Comparison of ENCODE assay signal across 8 cellular contexts in the genomic region with DNA sequence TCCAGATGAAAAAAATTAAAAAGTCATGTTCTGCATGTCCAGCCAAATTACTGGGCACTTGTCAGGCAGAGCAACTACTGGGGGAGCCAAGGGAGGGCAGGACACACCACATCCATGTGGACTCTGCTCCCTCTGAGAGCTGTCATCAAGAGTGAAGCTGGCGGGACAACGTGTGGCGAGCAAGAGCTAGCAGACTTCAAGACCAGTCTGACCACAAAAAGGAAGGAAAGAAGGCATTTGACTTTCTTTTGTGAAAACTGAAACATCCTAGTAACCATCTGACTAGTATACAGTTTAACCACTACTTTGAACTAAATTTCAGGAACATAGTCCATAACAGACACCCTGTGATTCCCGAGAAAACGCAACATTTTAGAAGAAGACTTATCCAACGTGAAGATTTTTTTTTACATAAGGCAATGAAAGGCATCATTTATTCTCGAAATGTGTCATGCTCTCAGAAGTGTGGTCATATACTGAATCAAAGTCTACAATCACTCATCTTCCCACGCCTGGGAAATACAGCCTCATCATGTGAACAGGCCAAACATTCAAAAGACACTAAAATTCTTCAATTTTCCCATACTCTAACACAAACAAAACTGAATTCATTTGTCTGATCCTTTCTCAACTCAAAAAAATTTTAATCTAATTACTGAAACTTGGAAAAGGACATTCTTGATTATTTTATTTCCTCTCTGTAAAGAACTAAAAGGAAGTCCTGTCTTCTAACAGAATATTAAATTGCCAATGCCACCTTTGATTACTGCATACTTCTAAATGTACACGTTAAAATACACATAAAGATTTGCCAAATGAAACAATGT. TPM values are rescaled to one million over a fixed set of nuclear protein-coding genes. Genes with fewer than 3 reads are reported as not detected.
DNase-seq lines count a peak whose midpoint lies in the region; FAIRE-seq and TF ChIP-seq lines count a peak whose summit lies in the region.

No MANE protein-coding gene starts in this region.

- WGBS in sigmoid colon, 2 donors: 40 to 61% methylated on average over 9 of the region's 9 CpGs

- H3K9me3 Mint-ChIP-seq in HFFc6: no peaks in the 10 kb centered on the region
- H3K9me3 Mint-ChIP-seq in activated T-helper 1 cell treated with anti-CD3 and anti-CD28 coated beads, Interleukin-12 subunit alpha, Interleukin-12 subunit beta, Interleukin-2, Interleukin-4 antibody, amounts not matched to agents 30 ng/mL and 10 ng/mL and 1 ng/mL, durations not matched to agents 14 hours and 24 hours and 36 hours: no peaks in the 10 kb centered on the region

- H3K9me3 ChIP-seq in sigmoid colon: no peaks in the 10 kb centered on the region

- TF ChIP-seq POLR2A in sigmoid colon (IDR thresholded peaks at IDR 0.05) (no peak), erythroblast (IDR thresholded peaks at IDR 0.05; ENCODE audit: low read length) (no peak)

- H3K4me1 ChIP-seq in sigmoid colon: peaks cover 0 to 32% (median 23%) of the 10 kb centered on the region in 4 donors

- H3K36me3 ChIP-seq in sigmoid colon: no peaks in the 10 kb centered on the region

- TF ChIP-seq CTCF in HFFc6 (IDR thresholded peaks at IDR 0.05) (no peak), sigmoid colon (IDR thresholded peaks at IDR 0.05) (no peak)

- peak; percentile 84 for FAIRE-seq in GM18507 (lab: Jason Lieb, UNC)

- intact Hi-C loops in sigmoid colon (cut with DNase I): no loop called here
- intact Hi-C loops in activated T-helper 1 cell treated with anti-CD3 and anti-CD28 coated beads, Interleukin-12 subunit alpha, Interleukin-12 subunit beta, Interleukin-2, Interleukin-4 antibody, amounts not matched to agents 30 ng/mL and 10 ng/mL and 1 ng/mL, durations not matched to agents 14 hours and 24 hours and 36 hours (cut with micrococcal nuclease): loop anchor here (1.0 kb wide), 2 partner anchors 14 to 36 kb away; no protein-coding TSS in a partner anchor

- no peak for DNase-seq in GM18507 (ENCODE audit: extremely low spot score, insufficient read length, low read depth)
- peak; percentile 53 for DNase-seq in HFFc6
- peak; percentile 34 to 65 for DNase-seq in NOMO-1 (lab: John Stamatoyannopoulos, UW; ENCODE audit: unreplicated experiment in 2 of 2)
- DNase-seq in dermis blood vessel endothelial cell: peak; percentile 17
- no peak for DNase-seq in sigmoid colon
- no peak for DNase-seq in effector CD4-positive, alpha-beta T cell
- no peak for DNase-seq in activated T-helper 1 cell treated with anti-CD3 and anti-CD28 coated beads, Interleukin-12 subunit alpha, Interleukin-12 subunit beta, Interleukin-2, Interleukin-4 antibody, amounts not matched to agents 30 ng/mL and 10 ng/mL and 1 ng/mL, durations not matched to agents 14 hours and 24 hours and 36 hours (ENCODE audit: low spot score)
- DNase-seq in erythroblast (lab: John Stamatoyannopoulos, UW): no peak

- peak overlapping the region; percentile 76 for H3K4me3 Mint-ChIP-seq in HFFc6
- H3K4me3 Mint-ChIP-seq in activated T-helper 1 cell treated with anti-CD3 and anti-CD28 coated beads, Interleukin-12 subunit alpha, Interleukin-12 subunit beta, Interleukin-2, Interleukin-4 antibody, amounts not matched to agents 30 ng/mL and 10 ng/mL and 1 ng/mL, durations not matched to agents 14 hours and 24 hours and 36 hours: no peak overlapping the region

- no peaks in the 10 kb centered on the region for H3K27me3 ChIP-seq in sigmoid colon

- no peak overlapping the region for H3K4me3 ChIP-seq in sigmoid colon

- H3K27me3 Mint-ChIP-seq in HFFc6 (ENCODE audit: insufficient read depth): no peaks in the 10 kb centered on the region
- peaks cover 56% of the 10 kb centered on the region for H3K27me3 Mint-ChIP-seq in activated T-helper 1 cell treated with anti-CD3 and anti-CD28 coated beads, Interleukin-12 subunit alpha, Interleukin-12 subunit beta, Interleukin-2, Interleukin-4 antibody, amounts not matched to agents 30 ng/mL and 10 ng/mL and 1 ng/mL, durations not matched to agents 14 hours and 24 hours and 36 hours (ENCODE audit: insufficient read depth)

- H3K4me1 Mint-ChIP-seq in HFFc6 (ENCODE audit: low read depth): peaks cover 89% of the 10 kb centered on the region
- peaks cover 22% of the 10 kb centered on the region for H3K4me1 Mint-ChIP-seq in activated T-helper 1 cell treated with anti-CD3 and anti-CD28 coated beads, Interleukin-12 subunit alpha, Interleukin-12 subunit beta, Interleukin-2, Interleukin-4 antibody, amounts not matched to agents 30 ng/mL and 10 ng/mL and 1 ng/mL, durations not matched to agents 14 hours and 24 hours and 36 hours (ENCODE audit: low read depth)

- peak overlapping the region; percentile 11 to 58 (median 49) for H3K27ac ChIP-seq in sigmoid colon

- H3K36me3 Mint-ChIP-seq in HFFc6 (ENCODE audit: low read depth): no peaks in the 10 kb centered on the region
- no peaks in the 10 kb centered on the region for H3K36me3 Mint-ChIP-seq in activated T-helper 1 cell treated with anti-CD3 and anti-CD28 coated beads, Interleukin-12 subunit alpha, Interleukin-12 subunit beta, Interleukin-2, Interleukin-4 antibody, amounts not matched to agents 30 ng/mL and 10 ng/mL and 1 ng/mL, durations not matched to agents 14 hours and 24 hours and 36 hours (ENCODE audit: low read depth)

- peak overlapping the region; percentile 94 for H3K27ac Mint-ChIP-seq in HFFc6
- no peak overlapping the region for H3K27ac Mint-ChIP-seq in activated T-helper 1 cell treated with anti-CD3 and anti-CD28 coated beads, Interleukin-12 subunit alpha, Interleukin-12 subunit beta, Interleukin-2, Interleukin-4 antibody, amounts not matched to agents 30 ng/mL and 10 ng/mL and 1 ng/mL, durations not matched to agents 14 hours and 24 hours and 36 hours

- TF ChIP-seq EP300 in sigmoid colon (IDR thresholded peaks at IDR 0.05): no peak

RNA-seq across cellular contexts. Expression of gene CYTH3, which starts 15.5 kb away (rescaled TPM):
- total RNA-seq in HFFc6 (2021; fragmentation: NEBNext Ultra II Directional; extraction: Animal tissue kit (Norgen Biotek cat#: 25700)): 10 to 100 TPM; 38.6 to 53.6 (median 47.9) TPM
- 18.0 and 20.1 TPM in 2 replicates for total RNA-seq in dermis blood vessel endothelial cell
- total RNA-seq in sigmoid colon: 10 to 100 TPM; 27.1 to 34.8 (median 29.3) TPM
- 10 to 100 TPM in 1 of 3 donors, 1 to 10 TPM in 2; 6.5 to 10.1 (median 9.0) TPM for polyA plus RNA-seq in sigmoid colon
- 0.65 and 1.7 TPM in 2 replicates for total RNA-seq in activated T-helper 1 cell treated with anti-CD3 and anti-CD28 coated beads, Interleukin-12 subunit alpha, Interleukin-12 subunit beta, Interleukin-2, Interleukin-4 antibody, amounts not matched to agents 30 ng/mL and 10 ng/mL and 1 ng/mL, durations not matched to agents 14 hours and 24 hours and 36 hours

Comparison
In these comparisons a context has a peak if more than half of its experiments do, and no peak if none do; other contexts are left out.
1. DNase-seq: peak in HFFc6 (single experiment), NOMO-1 (2 of 2) and dermis blood vessel endothelial cell (single experiment); none in GM18507 (single experiment), sigmoid colon (single experiment), effector CD4-positive, alpha-beta T cell (single experiment), activated T-helper 1 cell treated with anti-CD3 and anti-CD28 coated beads, Interleukin-12 subunit alpha, Interleukin-12 subunit beta, Interleukin-2, Interleukin-4 antibody, amounts not matched to agents 30 ng/mL and 10 ng/mL and 1 ng/mL, durations not matched to agents 14 hours and 24 hours and 36 hours (single experiment) and erythroblast (0 of 2).